Comparison of ENCODE assay signal across 17 cellular contexts in the genomic region with DNA sequence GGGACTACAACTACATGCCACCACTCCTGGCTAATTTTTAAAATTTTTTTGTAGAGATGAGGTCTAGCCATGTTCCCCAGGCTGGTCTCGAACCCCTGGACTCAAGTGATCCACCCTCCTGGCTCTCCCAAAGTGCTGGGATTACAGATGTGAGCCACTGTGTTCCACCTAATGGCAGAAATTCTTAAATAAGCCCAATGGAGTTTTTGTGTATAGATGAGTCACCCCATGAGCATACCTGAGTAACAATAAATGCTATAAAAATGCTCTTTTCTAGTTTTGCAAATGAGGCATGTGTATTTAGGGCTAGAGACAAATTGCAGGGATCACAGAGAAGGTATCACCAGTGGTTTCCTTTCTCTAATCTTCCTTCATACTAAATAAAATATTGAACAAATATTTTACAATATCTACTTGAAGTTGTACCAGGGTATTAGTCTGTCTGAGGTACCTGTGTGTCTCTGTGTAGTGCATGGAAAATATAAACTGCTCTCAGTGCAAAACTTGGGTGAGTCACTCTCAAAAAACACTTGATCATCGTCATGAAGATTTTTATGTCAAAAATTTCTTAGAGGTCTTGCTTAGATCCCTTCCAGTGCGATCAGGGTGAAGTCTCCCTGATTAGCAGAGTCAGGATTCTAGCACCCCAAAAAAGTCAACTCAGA.
"Had no signal": no experiment of that assay in that cellular context is flagged by ENCODE, and none has a peak within 500 bp of the region (broad histone marks: within the 10 kb centered on the region; RNA-seq: fewer than 3 reads in every experiment).

No MANE protein-coding gene starts in this region.

- H3K36me3 Mint-ChIP-seq: activated naive CD8-positive, alpha-beta T cell treated with anti-CD3 and anti-CD28 coated beads for 36 hours; naive thymus-derived CD4-positive, alpha-beta T cell had no signal

- H3K27me3 Mint-ChIP-seq: activated naive CD8-positive, alpha-beta T cell treated with anti-CD3 and anti-CD28 coated beads for 36 hours; dendritic cell treated with granulocyte-macrophage colony-stimulating factor and Interleukin-4, amounts not matched to agents 40 ng/mL and 50 ng/mL, for 4 days; naive thymus-derived CD4-positive, alpha-beta T cell; stimulated activated naive CD8-positive, alpha-beta T cell treated with anti-CD3 and anti-CD28 coated beads, Interleukin-15, Interleukin-2, amounts not matched to agents 100 ng/mL and 50 ng/mL, for 24 hours had no signal

- H3K27ac Mint-ChIP-seq: activated naive CD8-positive, alpha-beta T cell treated with anti-CD3 and anti-CD28 coated beads for 36 hours; activated T-helper 1 cell treated with anti-CD3 and anti-CD28 coated beads, Interleukin-12 subunit alpha, Interleukin-12 subunit beta, Interleukin-2, Interleukin-4 antibody, amounts not matched to agents 30 ng/mL and 10 ng/mL and 1 ng/mL, durations not matched to agents 14 hours and 24 hours and 36 hours; dendritic cell treated with granulocyte-macrophage colony-stimulating factor and Interleukin-4, amounts not matched to agents 40 ng/mL and 50 ng/mL, for 4 days; naive thymus-derived CD4-positive, alpha-beta T cell; stimulated activated naive CD8-positive, alpha-beta T cell treated with anti-CD3 and anti-CD28 coated beads, Interleukin-15, Interleukin-2, amounts not matched to agents 100 ng/mL and 50 ng/mL, for 24 hours had no signal

- H3K4me1 Mint-ChIP-seq: activated naive CD8-positive, alpha-beta T cell treated with anti-CD3 and anti-CD28 coated beads for 36 hours; naive thymus-derived CD4-positive, alpha-beta T cell had no signal

- H3K36me3 ChIP-seq: brain microvascular endothelial cell, gastroesophageal sphincter, heart right ventricle, neutrophil, suprapubic skin, upper lobe of left lung had no signal

- H3K27ac ChIP-seq: brain microvascular endothelial cell, gastroesophageal sphincter, heart right ventricle, neutrophil, suprapubic skin, upper lobe of left lung had no signal

- ATAC-seq: activated CD4-positive, CD25-positive, alpha-beta regulatory T cell treated with anti-CD3 and anti-CD28 coated beads, Interleukin-2, amount 50 U/mL, for 24 hours; gastroesophageal sphincter; heart right ventricle; mucosa of descending colon; naive thymus-derived CD4-positive, alpha-beta T cell had no signal

- H3K4me3 ChIP-seq: gastroesophageal sphincter, heart right ventricle, mucosa of descending colon, suprapubic skin, upper lobe of left lung had no signal

- H3K9me3 ChIP-seq: neutrophil, suprapubic skin had no signal

- H3K4me1 ChIP-seq: gastroesophageal sphincter, suprapubic skin, upper lobe of left lung had no signal

- H3K4me3 Mint-ChIP-seq: activated naive CD8-positive, alpha-beta T cell treated with anti-CD3 and anti-CD28 coated beads for 36 hours; activated T-helper 1 cell treated with anti-CD3 and anti-CD28 coated beads, Interleukin-12 subunit alpha, Interleukin-12 subunit beta, Interleukin-2, Interleukin-4 antibody, amounts not matched to agents 30 ng/mL and 10 ng/mL and 1 ng/mL, durations not matched to agents 14 hours and 24 hours and 36 hours; dendritic cell treated with granulocyte-macrophage colony-stimulating factor and Interleukin-4, amounts not matched to agents 40 ng/mL and 50 ng/mL, for 4 days; naive thymus-derived CD4-positive, alpha-beta T cell; stimulated activated naive CD8-positive, alpha-beta T cell treated with anti-CD3 and anti-CD28 coated beads, Interleukin-15, Interleukin-2, amounts not matched to agents 100 ng/mL and 50 ng/mL, for 24 hours had no signal

- DNase-seq: activated naive CD8-positive, alpha-beta T cell treated with anti-CD3 and anti-CD28 coated beads for 36 hours; brain microvascular endothelial cell; cerebellar nuclear complex; effector memory CD4-positive, alpha-beta T cell; erythroblast; heart right ventricle; mucosa of descending colon; naive thymus-derived CD4-positive, alpha-beta T cell; T1000; upper lobe of left lung had no signal

- H3K27me3 ChIP-seq: brain microvascular endothelial cell, gastroesophageal sphincter, heart right ventricle, neutrophil, suprapubic skin, upper lobe of left lung had no signal
